Comparison of ENCODE assay signal across 12 cellular contexts in the genomic region with DNA sequence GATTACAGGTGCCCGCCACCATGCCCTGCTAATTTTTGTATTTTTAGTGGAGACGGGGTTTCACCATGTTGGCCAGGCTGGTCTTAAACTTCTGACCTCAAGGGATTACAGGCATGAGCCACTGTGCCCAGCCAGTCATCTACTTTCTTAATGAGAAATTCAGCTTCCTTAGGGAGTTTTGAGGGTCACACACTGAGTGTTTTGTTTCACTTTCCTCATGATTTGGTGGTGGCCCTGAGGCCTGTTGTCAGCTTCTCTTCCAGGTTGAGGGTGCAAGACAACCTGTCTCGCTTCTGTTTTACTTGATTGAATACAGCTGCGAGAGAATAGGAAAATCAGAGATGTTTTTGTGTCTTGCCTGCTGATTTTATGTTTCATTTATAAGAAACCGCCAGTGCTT. TPM values are rescaled to one million over a fixed set of nuclear protein-coding genes. Genes with fewer than 3 reads are reported as not detected.
DNase-seq lines count a peak whose midpoint lies in the region; ATAC-seq, FAIRE-seq and TF ChIP-seq lines count a peak whose summit lies in the region.
"Had no signal": no experiment of that assay in that cellular context is flagged by ENCODE, and none has a peak within 500 bp of the region (broad histone marks: within the 10 kb centered on the region; RNA-seq: fewer than 3 reads in every experiment).

No MANE protein-coding gene starts in this region.

- POLR2A ChIA-PET in GM12878 (lab: Charles Lee), result no interaction called here

- no peak overlapping the region for H3K4me3 ChIP-seq in GM12878
- H3K4me3 ChIP-seq: dorsolateral prefrontal cortex, right atrium auricular region had no signal

- DNase-seq in GM12878 (ENCODE audit: low read depth, low spot score), result peak; percentile 49
- DNase-seq in T-helper 2 cell, result no peak
- DNase-seq in NCI-H187 treated with DMSO at 0.1 percent for 48 hours (lab: John Stamatoyannopoulos, UW), result no peak
- DNase-seq in anterior cingulate cortex (lab: John Stamatoyannopoulos, UW), result no peak
- DNase-seq in SKM-1 treated with dmso at 0.1 percent for 144 hours (lab: John Stamatoyannopoulos, UW; ENCODE audit: unreplicated experiment), result no peak
- DNase-seq: activated CD4-positive, CD25-positive, alpha-beta regulatory T cell; dorsolateral prefrontal cortex; mammary epithelial cell had no signal

- CTCF ChIA-PET in GM12878 (lab: Yijun Ruan, JAX), result interaction anchor here (1.9 kb wide), 1 partner anchor 131 kb away, joined by 12 read pairs; no protein-coding TSS in a partner anchor

- RAD21 ChIA-PET in GM12878 (lab: Charles Lee; ENCODE audit: unreplicated experiment), result interaction anchor here (0.6 to 1.0 kb wide), 3 partner anchors 15 to 811 kb away, joined by 3 read pairs; no protein-coding TSS in a partner anchor

- TF ChIP-seq POLR2A in GM12878 (IDR thresholded peaks at IDR 0.05; ENCODE audit: low read depth, low read length), result no peak

- H3K9ac ChIP-seq in GM12878 (ENCODE audit: control insufficient read depth, insufficient read depth, low read length), result no peak overlapping the region

- H3K27ac ChIP-seq in GM12878 (ENCODE audit: control insufficient read depth, insufficient read depth), result no peak overlapping the region; the same call in 1 of the 2 replicates
- H3K27ac ChIP-seq: dorsolateral prefrontal cortex, right atrium auricular region had no signal

- H3K79me2 ChIP-seq in GM12878 (ENCODE audit: control insufficient read depth, insufficient read depth, low read length), result no peaks in the 10 kb centered on the region

- H3K4me2 ChIP-seq in GM12878 (ENCODE audit: control insufficient read depth, insufficient read depth), result peak overlapping the region; percentile 58; the same call in 1 of the 2 replicates

- H3K27me3 ChIP-seq in GM12878 (replicated peaks in 1 of 2; ENCODE audit: control insufficient read depth in 2 of 2, insufficient read depth in 2 of 2, low read length in 1 of 2), result no peaks in the 10 kb centered on the region
- H3K27me3 ChIP-seq: right atrium auricular region had no signal

- H3K4me1 ChIP-seq in GM12878 (ENCODE audit: control insufficient read depth, insufficient read depth, low read length), result peaks cover 4% of the 10 kb centered on the region; the same call in 1 of the 2 replicates

- H3K9me3 ChIP-seq in GM12878 (replicated peaks; ENCODE audit: control insufficient read depth, insufficient read depth, low read length), result no peaks in the 10 kb centered on the region
- H3K9me3 ChIP-seq: right atrium auricular region had no signal

- TF ChIP-seq CTCF in GM12878 (IDR thresholded peaks at IDR 0.05 in 2 of 3, conservative IDR thresholded peaks at IDR 0.05 in 1 of 3; ENCODE audit: control insufficient read depth in 2 of 3, extremely low read depth in 1 of 3, insufficient read depth in 1 of 3, low read depth in 3 of 3, low read length in 3 of 3), result no peak

- H4K20me1 ChIP-seq in GM12878 (ENCODE audit: control insufficient read depth, insufficient read depth), result no peaks in the 10 kb centered on the region

- H3K36me3 ChIP-seq in GM12878 (ENCODE audit: control insufficient read depth in 2 of 2, insufficient read depth in 2 of 2, low read length in 1 of 2), result no peaks in the 10 kb centered on the region
- H3K36me3 ChIP-seq: right atrium auricular region had no signal

- BruUV-seq in GM12878 (replicated peaks; lab: Mats Ljungman, UMichigan), result no TSS peak

- ATAC-seq in GM18868 (IDR thresholded peaks at IDR 0.05; ENCODE audit: unreplicated experiment) (peak; percentile 74), GM21447 (IDR thresholded peaks at IDR 0.05; ENCODE audit: unreplicated experiment) (peak; percentile 80), HG03097 (IDR thresholded peaks at IDR 0.05; ENCODE audit: low FRiP score, unreplicated experiment) (peak; percentile 79), GM12878 (peak; percentile 91)

- SMC1A ChIA-PET in GM12878 (lab: Charles Lee; ENCODE audit: uncharacterized antibody, unreplicated experiment), result interaction anchor here (0.7 to 3.7 kb wide), 6 partner anchors 10 to 131 kb away, joined by 3 to 11 read pairs (median 4); partner anchors contain the start of gene FRY

- no peak for TF ChIP-seq EP300 in GM12878 (IDR thresholded peaks at IDR 0.05; ENCODE audit: borderline replicate concordance in 1 of 2, control insufficient read depth in 1 of 2, low read depth in 2 of 2, low read length in 2 of 2)

- intact Hi-C loops in GM12878 (cut with micrococcal nuclease; ENCODE audit: unreplicated experiment), result no loop called here

- FAIRE-seq in GM12878 (lab: Jason Lieb, UNC), result no peak

- in situ Hi-C loops in GM12878 (cut with MboI), result no loop called here

- WGBS in GM12878 (ENCODE audit: insufficient coverage, insufficient replicate concordance, low lambda C conversion rate, missing lambda C conversion rate), result 3% methylated on average over 5 of the region's 5 CpGs

- peak overlapping the region; percentile 59 for H2AFZ ChIP-seq in GM12878 (ENCODE audit: control insufficient read depth, low read depth, low read length)

- no peak for TF ChIP-seq RAD21 in GM12878 (IDR thresholded peaks at IDR 0.05; ENCODE audit: insufficient read depth, low read depth, low read length)

TF ChIP-seq in GM12878, 131 proteins besides CTCF, POLR2A, EP300 and RAD21 (continues in another document):
- TF ChIP-seq FOS (IDR thresholded peaks at IDR 0.05; ENCODE audit: borderline replicate concordance, extremely low read depth, insufficient read length) (no peak), CREM (IDR thresholded peaks at IDR 0.05; ENCODE audit: low read depth) (peak; percentile 10; the same call in 1 of the 2 replicates), NFIC (IDR thresholded peaks at IDR 0.05; ENCODE audit: low read depth, low read length) (peak; percentile 40; the same call in 1 of the 2 replicates), TCF3 (IDR thresholded peaks at IDR 0.05; ENCODE audit: borderline replicate concordance, insufficient read depth, low read depth, low read length) (0 out of 2 replicates have a peak, but pooled peaks have one; percentile 26), JUNB (IDR thresholded peaks at IDR 0.05) (peak; percentile 44), MEF2B (IDR thresholded peaks at IDR 0.05; ENCODE audit: partially characterized antibody, poor library complexity, severe bottlenecking) (peak; percentile 23), RUNX3 (IDR thresholded peaks at IDR 0.05; ENCODE audit: low read length) (peak; percentile 53; the same call in 1 of the 2 replicates), BCLAF1 (IDR thresholded peaks at IDR 0.05) (no peak), PBX3 (IDR thresholded peaks at IDR 0.05; ENCODE audit: insufficient replicate concordance, low read depth, low read length) (peak; percentile 11), FOXM1 (IDR thresholded peaks at IDR 0.05; ENCODE audit: low read depth, low read length) (0 out of 2 replicates have a peak, but pooled peaks have one; percentile 19)

RNA-seq across cellular contexts. Expression of gene FRY, which starts 9.9 kb away (rescaled TPM):
- total RNA-seq in GM12878 (2013; cell fraction: nucleolus; rRNA removed), result 11.0 and 11.5 TPM in 2 replicates
- total RNA-seq in GM12878 (2014; rRNA removed), result 0.28 and 1.1 TPM in 2 replicates
- total RNA-seq in GM12878 (2014; rRNA removed; fragmentation: Illumina TruSeq; extraction: Trizol), result 0.46 and 0.63 TPM in 2 replicates
- 0.93 and 1.0 TPM in 2 replicates for total RNA-seq in GM12878 (2021)
- 0.49 TPM for polyA plus RNA-seq in GM12878 (2011; ENCODE audit: low read depth)
- 1.0 and 1.1 TPM in 2 replicates for polyA plus RNA-seq in GM12878 (2011; rRNA removed)
- 1.2 and 1.4 TPM in 2 replicates for polyA plus RNA-seq in GM12878 (2011; cell fraction: cytosol; rRNA removed)
- polyA plus RNA-seq in GM12878 (2011; cell fraction: nucleus; rRNA removed), result 3.2 and 4.2 TPM in 2 replicates
- 0.37 and 0.74 TPM in 2 replicates for polyA plus RNA-seq in GM12878 (2012)
- polyA plus RNA-seq in GM12878 (2014; fragmentation: Illumina TruSeq; extraction: Trizol), result 0.28 and 1.1 TPM in 2 replicates
- under 1 TPM; 0.18 to 0.31 TPM for polyA plus RNA-seq in GM12878 (2014; fragmentation: Nextera tagmentation; extraction: Ambion mirVana)
- polyA plus RNA-seq in GM12878 (2014; rRNA removed), result 0.20 and 1.4 TPM in 2 replicates
- under 1 TPM; 0.23 to 0.27 TPM for polyA plus RNA-seq in GM12878 (2016; fragmentation: Nextera tagmentation; extraction: Ambion mirVana)
- polyA minus RNA-seq in GM12878 (2011; rRNA and poly(A)+ RNA removed), result 4.1 and 6.7 TPM in 2 replicates
- 1.7 and 3.5 TPM in 2 replicates for polyA minus RNA-seq in GM12878 (2011; cell fraction: cytosol; rRNA and poly(A)+ RNA removed)
- polyA minus RNA-seq in GM12878 (2011; cell fraction: nucleus; rRNA and poly(A)+ RNA removed), result 6.0 and 8.2 TPM in 2 replicates
